Comparison of ENCODE assay signal across 15 cellular contexts in the genomic region with DNA sequence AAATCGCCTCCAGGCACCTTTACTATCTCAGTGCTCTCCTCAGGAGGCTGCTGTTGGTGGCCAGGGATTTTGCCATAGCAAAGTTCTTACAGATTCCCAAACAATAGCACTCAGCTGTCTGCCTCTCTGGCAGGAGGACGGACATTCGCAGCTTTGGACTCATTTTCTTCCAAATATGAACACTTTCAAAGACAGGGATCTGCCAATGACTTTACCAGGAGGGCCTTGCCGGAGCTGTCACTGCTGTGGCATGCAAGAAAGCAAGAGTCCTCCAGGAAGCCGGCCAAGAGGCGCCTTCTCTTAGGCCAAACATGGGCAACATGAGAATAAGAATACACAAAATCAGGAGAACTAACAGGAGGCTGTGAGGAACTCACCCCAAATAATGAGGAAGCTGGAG. TPM values are rescaled to one million over a fixed set of nuclear protein-coding genes. Genes with fewer than 3 reads are reported as not detected.
DNase-seq lines count a peak whose midpoint lies in the region; ATAC-seq and TF ChIP-seq lines count a peak whose summit lies in the region.
"Had no signal": no experiment of that assay in that cellular context is flagged by ENCODE, and none has a peak within 500 bp of the region (broad histone marks: within the 10 kb centered on the region; RNA-seq: fewer than 3 reads in every experiment).

No MANE protein-coding gene starts in this region.

- no peak overlapping the region for H3K4me2 ChIP-seq in PC-9

- H3K4me1 ChIP-seq in sigmoid colon = peaks cover 0 to 26% (median 11%) of the 10 kb centered on the region in 4 donors
- no peaks in the 10 kb centered on the region for H3K4me1 ChIP-seq in PC-9 (replicated peaks; ENCODE audit: insufficient read depth)
- H3K4me1 ChIP-seq: prostate gland had no signal

- intact Hi-C loops in sigmoid colon (cut with DNase I) = no loop called here
- intact Hi-C loops in PC-9 (cut with micrococcal nuclease; ENCODE audit: unreplicated experiment) = no loop called here

- TF ChIP-seq EP300 in sigmoid colon (IDR thresholded peaks at IDR 0.05) = no peak

- H3K9me3 ChIP-seq in sigmoid colon (no peaks in the 10 kb centered on the region), PC-9 (ENCODE audit: insufficient read depth, low read depth) (no peaks in the 10 kb centered on the region)
- H3K9me3 ChIP-seq: prostate gland had no signal

- H2AFZ ChIP-seq in PC-9 = no peak overlapping the region

- H3K36me3 ChIP-seq in sigmoid colon (no peaks in the 10 kb centered on the region), PC-9 (ENCODE audit: low read depth) (no peaks in the 10 kb centered on the region)
- H3K36me3 ChIP-seq: prostate gland had no signal

- no peaks in the 10 kb centered on the region for H3K9me2 ChIP-seq in PC-9 (ENCODE audit: insufficient read depth)

- peak; percentile 84 for DNase-seq in EL
- peak; percentile 76 for DNase-seq in RPMI7951 (ENCODE audit: low read depth)
- peak; percentile 81 for DNase-seq in fibroblast of gingiva (ENCODE audit: low read depth)
- DNase-seq in sigmoid colon = no peak
- no peak for DNase-seq in activated gamma-delta T cell (lab: John Stamatoyannopoulos, UW)
- no peak for DNase-seq in PC-9
- DNase-seq: activated T-cell treated with anti-CD3 and anti-CD28 coated beads, Interleukin-2, amount 50 U/mL, for 4 hours; dermis blood vessel endothelial cell; foreskin keratinocyte; NCI-H1417 treated with DMSO at 0.1 percent for 48 hours had no signal

- no peaks in the 10 kb centered on the region for H3K79me2 ChIP-seq in PC-9 (ENCODE audit: low read depth)

- H3F3A ChIP-seq in PC-9 (ENCODE audit: insufficient read depth, low read depth) = no peaks in the 10 kb centered on the region

- H3K4me3 ChIP-seq in sigmoid colon (no peak overlapping the region), PC-9 (no peak overlapping the region)
- H3K4me3 ChIP-seq: prostate gland had no signal

- no TSS peak for BruUV-seq in PC-9 (replicated peaks; lab: Mats Ljungman, UMichigan)

- no peak for TF ChIP-seq CTCF in sigmoid colon (IDR thresholded peaks at IDR 0.05)
- TF ChIP-seq CTCF in PC-9 (conservative IDR thresholded peaks at IDR 0.05) = no peak

- no peak for ATAC-seq in GM21576 (IDR thresholded peaks at IDR 0.05; ENCODE audit: unreplicated experiment)
- no peak for ATAC-seq in HG03159 (IDR thresholded peaks at IDR 0.05; ENCODE audit: unreplicated experiment)
- ATAC-seq: activated CD4-positive, CD25-positive, alpha-beta regulatory T cell treated with anti-CD3 and anti-CD28 coated beads, Interleukin-2, amount 50 U/mL, for 24 hours; activated T-cell treated with anti-CD3 and anti-CD28 coated beads, Interleukin-2, amount 50 U/mL, for 4 hours; foreskin keratinocyte; T-cell had no signal

- POLR2A ChIA-PET in PC-9 (lab: Charles Lee; ENCODE audit: unreplicated experiment) = no interaction called here

- 83 to 89% methylated on average over 6 of the region's 6 CpGs for WGBS in sigmoid colon, 2 donors

- CTCF ChIA-PET in PC-9 (lab: Charles Lee) = no interaction called here

- no peaks in the 10 kb centered on the region for H4K20me1 ChIP-seq in PC-9 (ENCODE audit: insufficient read depth)

- H3K27ac ChIP-seq in sigmoid colon (peak overlapping the region; percentile 0 to 86 (median 38)), PC-9 (no peak overlapping the region)
- H3K27ac ChIP-seq: foreskin keratinocyte, prostate gland had no signal

- TF ChIP-seq POLR2A in sigmoid colon (IDR thresholded peaks at IDR 0.05) = no peak

- H3K27me3 ChIP-seq in sigmoid colon (no peaks in the 10 kb centered on the region), PC-9 (ENCODE audit: insufficient read depth, low read depth) (no peaks in the 10 kb centered on the region)
- H3K27me3 ChIP-seq: foreskin keratinocyte had no signal

RNA-seq across cellular contexts. Expression of gene GAS6, which starts 39.5 kb away (rescaled TPM):
- 91.2 and 119 TPM in 2 replicates for total RNA-seq in RPMI7951 (2014; rRNA removed; shearing (Covaris generic))
- 100 to 1,000 TPM in 1 of 4 donors, 10 to 100 TPM in 3; 34.4 to 105 (median 70.4) TPM for total RNA-seq in sigmoid colon
- 100 to 1,000 TPM in 1 of 3 donors, 10 to 100 TPM in 2; 27.0 to 101 (median 28.2) TPM for polyA plus RNA-seq in sigmoid colon
- total RNA-seq in PC-9 (2021) = 92.9 and 93.8 TPM in 2 replicates

Comparison
In these comparisons a context has a peak if more than half of its experiments do, and no peak if none do; other contexts are left out.
1. DNase-seq: peak in EL (single experiment), RPMI7951 (single experiment) and fibroblast of gingiva (single experiment); none in sigmoid colon (single experiment), activated gamma-delta T cell (single experiment) and PC-9 (0 of 2).